Comparison of ENCODE assay signal across 8 cellular contexts in genomic region chr10:85995791-85996190, GRCh38.
A peak's percentile ranks its signal among the peaks of the same experiment; 100 is the strongest.
DNase-seq lines count a peak whose midpoint lies in the region; ATAC-seq and TF ChIP-seq lines count a peak whose summit lies in the region.

No MANE protein-coding gene starts in this region.

- no peak for ATAC-seq in HG03025 (IDR thresholded peaks at IDR 0.05; ENCODE audit: low FRiP score, unreplicated experiment)
- ATAC-seq in HG03280 (IDR thresholded peaks at IDR 0.05; ENCODE audit: unreplicated experiment): no peak

- TF ChIP-seq CTCF in SU-DHL-6 (IDR thresholded peaks at IDR 0.05; ENCODE audit: insufficient read depth, low read length, poor library complexity, severe bottlenecking): peak; percentile 52

- H3K9me3 ChIP-seq in SU-DHL-6 (ENCODE audit: insufficient read depth, low read length): no peaks in the 10 kb centered on the region

- no peak overlapping the region for H3K4me2 ChIP-seq in SU-DHL-6 (ENCODE audit: low read depth, low read length, poor library complexity, severe bottlenecking)

- no peaks in the 10 kb centered on the region for H3K79me2 ChIP-seq in SU-DHL-6 (ENCODE audit: insufficient read depth, low read length)

- H2AFZ ChIP-seq in SU-DHL-6 (ENCODE audit: low read depth, low read length, severe bottlenecking): no peak overlapping the region

- H3K4me3 ChIP-seq in SU-DHL-6 (ENCODE audit: insufficient read depth, low read length, poor library complexity, severe bottlenecking): no peak overlapping the region

- H3K9me2 ChIP-seq in SU-DHL-6 (replicated peaks; ENCODE audit: insufficient read depth, low read length): no peaks in the 10 kb centered on the region

- no peak overlapping the region for H3K27ac ChIP-seq in SU-DHL-6 (ENCODE audit: low read depth, low read length)

- H3K9ac ChIP-seq in SU-DHL-6 (ENCODE audit: low read length): no peak overlapping the region

- no peaks in the 10 kb centered on the region for H3F3A ChIP-seq in SU-DHL-6 (ENCODE audit: insufficient read depth)

- H4K20me1 ChIP-seq in SU-DHL-6 (ENCODE audit: low read depth, low read length): no peaks in the 10 kb centered on the region

- H3K27me3 ChIP-seq in SU-DHL-6 (ENCODE audit: low read length): no peaks in the 10 kb centered on the region

- peak; percentile 14 for DNase-seq in stimulated activated CD4-positive, alpha-beta T cell treated with anti-CD3 and anti-CD28 coated beads, Interleukin-12 subunit alpha, Interleukin-12 subunit beta, amount 100 ng/mL, for 4 hours
- no peak for DNase-seq in stimulated activated CD4-positive, alpha-beta T cell treated with anti-CD3 and anti-CD28 coated beads, Interleukin-4, amount 100 ng/mL, for 4 hours
- peak; percentile 29 for DNase-seq in HT1080 (ENCODE audit: low read depth)
- DNase-seq in inferior parietal cortex (ENCODE audit: extremely low spot score): peak; percentile 71
- DNase-seq in HCEC 1CT: no peak

- H3K36me3 ChIP-seq in SU-DHL-6 (ENCODE audit: low read length): no peaks in the 10 kb centered on the region

Comparison
In these comparisons a context has a peak if more than half of its experiments do, and no peak if none do; other contexts are left out.
1. DNase-seq: peak in stimulated activated CD4-positive, alpha-beta T cell treated with anti-CD3 and anti-CD28 coated beads, Interleukin-12 subunit alpha, Interleukin-12 subunit beta, amount 100 ng/mL, for 4 hours (single experiment), HT1080 (single experiment) and inferior parietal cortex (single experiment); none in stimulated activated CD4-positive, alpha-beta T cell treated with anti-CD3 and anti-CD28 coated beads, Interleukin-4, amount 100 ng/mL, for 4 hours (0 of 2) and HCEC 1CT (single experiment).